8 cellular contexts compared by ENCODE assay signal in genomic region chr13:19586904-19587634, GRCh38. TPM values are rescaled to one million over a fixed set of nuclear protein-coding genes. Genes with fewer than 3 reads are reported as not detected.
DNase-seq lines count a peak whose midpoint lies in the region; ATAC-seq and TF ChIP-seq lines count a peak whose summit lies in the region.

No MANE protein-coding gene starts in this region.

- intact Hi-C loops in heart left ventricle (cut with DNase I), result loop anchor here in 2 of 10 donors (10.0 kb wide), 1 partner anchor 922 kb away; no protein-coding TSS in a partner anchor

- no peak overlapping the region for H2BK15ac ChIP-seq in mesendoderm (replicated peaks; ENCODE audit: low read depth)

- DNase-seq in heart left ventricle (peak in 3 of 5 donors; percentile 30 to 70 (median 32)), right atrium auricular region (ENCODE audit: low spot score) (no peak), SK-MEL-5 (ENCODE audit: low read depth, low spot score) (peak; percentile 15), mesendoderm (peak; percentile 6), thoracic aorta (ENCODE audit: low spot score) (no peak)
- DNase-seq in activated naive CD4-positive, alpha-beta T cell (lab: John Stamatoyannopoulos, UW), result peak; percentile 38 to 68 (median 46)

- no peak overlapping the region for H3K23ac ChIP-seq in mesendoderm (ENCODE audit: low read length)

- H3K36me3 ChIP-seq in heart left ventricle (no peaks in the 10 kb centered on the region), right atrium auricular region (no peaks in the 10 kb centered on the region), mesendoderm (ENCODE audit: control insufficient read depth, insufficient read depth, low read length) (no peaks in the 10 kb centered on the region), thoracic aorta (no peaks in the 10 kb centered on the region)

- H4K8ac ChIP-seq in mesendoderm (ENCODE audit: low read depth, low read length), result no peak overlapping the region

- WGBS in heart left ventricle, 4 donors, result 27 to 43% (median 38%) methylated on average over 17 of the region's 17 CpGs
- WGBS in mesendoderm (ENCODE audit: extremely low coverage, insufficient coverage, low lambda C conversion rate), result no CpG with 5 or more reads among the region's 17 CpGs

- H3K27me3 ChIP-seq in heart left ventricle (peaks cover 0 to 12% (median 0%) of the 10 kb centered on the region in 9 donors), right atrium auricular region (no peaks in the 10 kb centered on the region), mesendoderm (ENCODE audit: insufficient read depth, low read length, poor library complexity) (no peaks in the 10 kb centered on the region), thoracic aorta (replicated peaks; ENCODE audit: insufficient read depth) (no peaks in the 10 kb centered on the region)

- H2BK5ac ChIP-seq in mesendoderm (ENCODE audit: low read length), result no peak overlapping the region

- H3K4me1 ChIP-seq in heart left ventricle (peaks cover 0 to 8% (median 0%) of the 10 kb centered on the region in 12 donors), right atrium auricular region (no peaks in the 10 kb centered on the region), mesendoderm (ENCODE audit: control insufficient read depth, low read depth, low read length) (no peaks in the 10 kb centered on the region), thoracic aorta (ENCODE audit: control insufficient read depth in 1 of 2, low read depth in 2 of 2) (no peaks in the 10 kb centered on the region)

- peaks cover 0 to 6% (median 0%) of the 10 kb centered on the region in 12 donors for H3K9me3 ChIP-seq in heart left ventricle
- no peaks in the 10 kb centered on the region for H3K9me3 ChIP-seq in right atrium auricular region
- H3K9me3 ChIP-seq in thoracic aorta, result no peaks in the 10 kb centered on the region

- no peak for TF ChIP-seq POLR2A in heart left ventricle (IDR thresholded peaks at IDR 0.05)

- H2BK120ac ChIP-seq in mesendoderm (ENCODE audit: low read depth, low read length), result no peak overlapping the region

- no peaks in the 10 kb centered on the region for H3K79me2 ChIP-seq in mesendoderm (ENCODE audit: control insufficient read depth, insufficient read depth, low read length)

- H3K4ac ChIP-seq in mesendoderm (ENCODE audit: low read depth, low read length), result no peak overlapping the region

- no peak overlapping the region for H3K4me2 ChIP-seq in mesendoderm (ENCODE audit: low read length)

- no peak overlapping the region for H4K5ac ChIP-seq in mesendoderm (ENCODE audit: low read length)

- in situ Hi-C loops in SK-MEL-5 (cut with HindIII; ENCODE audit: low pct_unique_long_range_greater_than_20kb, low sequenced_read_pairs), result no loop called here

- H3K18ac ChIP-seq in mesendoderm (ENCODE audit: low read length), result no peak overlapping the region

- H3K27ac ChIP-seq in heart left ventricle (no peak overlapping the region), right atrium auricular region (no peak overlapping the region), mesendoderm (ENCODE audit: low read depth, low read length) (no peak overlapping the region), thoracic aorta (no peak overlapping the region)

- ATAC-seq in heart left ventricle, result peak in 3 of 4 donors; percentile 46 to 48 (median 47)
- ATAC-seq in HG03103 (IDR thresholded peaks at IDR 0.05; ENCODE audit: low read depth, unreplicated experiment), result peak; percentile 69
- ATAC-seq in thoracic aorta (ENCODE audit: insufficient number of reproducible peaks, low FRiP score, low read depth), result no peak
- no peak for ATAC-seq in esophagus mucosa

- no peak overlapping the region for H2AK5ac ChIP-seq in mesendoderm (ENCODE audit: low read length)

- no peak overlapping the region for H3K9ac ChIP-seq in mesendoderm (ENCODE audit: low read length)

- H3K79me1 ChIP-seq in mesendoderm (ENCODE audit: low read length), result no peaks in the 10 kb centered on the region

- H3K4me3 ChIP-seq in heart left ventricle (peak overlapping the region in 3 of 12 donors; percentile 3 to 26 (median 10)), right atrium auricular region (no peak overlapping the region), mesendoderm (ENCODE audit: low read length) (no peak overlapping the region), thoracic aorta (peak overlapping the region; percentile 37)

- TF ChIP-seq CTCF in heart left ventricle (IDR thresholded peaks at IDR 0.05) (peak in 1 of 12 donors; percentile 17), right atrium auricular region (IDR thresholded peaks at IDR 0.05) (no peak), thoracic aorta (IDR thresholded peaks at IDR 0.05) (no peak)

- no peak overlapping the region for H3K56ac ChIP-seq in mesendoderm (ENCODE audit: low read length)

RNA-seq across cellular contexts. Expression of gene TPTE2, which starts 25.7 kb away (rescaled TPM):
- total RNA-seq in heart left ventricle, result not detected
- not detected for polyA plus RNA-seq in heart left ventricle
- total RNA-seq in right atrium auricular region, result not detected
- not detected in 2 replicates for total RNA-seq in SK-MEL-5 (2014; rRNA removed; shearing (Covaris generic))
- 0.17 TPM in 1 of 2 replicates, not detected in the other for polyA plus RNA-seq in SK-MEL-5 (2015; cell fraction: cytosol; rRNA removed)
- not detected in 2 replicates for polyA plus RNA-seq in SK-MEL-5 (2015; cell fraction: nucleus; rRNA removed)
- not detected for polyA plus RNA-seq in mesendoderm (2013, experiment 1 of 2)
- not detected for polyA plus RNA-seq in mesendoderm (2013, experiment 2 of 2)
- total RNA-seq in thoracic aorta, result not detected
- not detected for total RNA-seq in esophagus mucosa

RNA-seq across cellular contexts. Expression of gene MPHOSPH8, which starts 46.4 kb away (rescaled TPM):
- total RNA-seq in heart left ventricle (10 to 100 TPM; 15.2 to 39.3 (median 26.1) TPM), right atrium auricular region (10 to 100 TPM; 20.8 to 26.8 TPM), thoracic aorta (10 to 100 TPM; 24.8 to 56.3 TPM), esophagus mucosa (16.1 TPM)
- polyA plus RNA-seq in heart left ventricle, result 10 to 100 TPM; 22.6 to 37.6 TPM
- 19.3 and 23.5 TPM in 2 replicates for total RNA-seq in SK-MEL-5 (2014; rRNA removed; shearing (Covaris generic))
- polyA plus RNA-seq in SK-MEL-5 (2015; cell fraction: cytosol; rRNA removed), result 17.1 and 21.7 TPM in 2 replicates
- 67.3 and 101 TPM in 2 replicates for polyA plus RNA-seq in SK-MEL-5 (2015; cell fraction: nucleus; rRNA removed)
- 22.8 TPM for polyA plus RNA-seq in mesendoderm (2013, experiment 1 of 2)
- 22.2 TPM for polyA plus RNA-seq in mesendoderm (2013, experiment 2 of 2)

Comparison
In these comparisons a context has a peak if more than half of its experiments do, and no peak if none do; other contexts are left out.
1. DNase-seq: peak in heart left ventricle (3 of 5), SK-MEL-5 (single experiment), activated naive CD4-positive, alpha-beta T cell (4 of 4) and mesendoderm (single experiment); none in right atrium auricular region (single experiment) and thoracic aorta (single experiment).
2. ATAC-seq: peak in heart left ventricle (3 of 4) and HG03103 (single experiment); none in thoracic aorta (single experiment) and esophagus mucosa (single experiment).